8 cellular contexts compared by ENCODE assay signal in the genomic region with DNA sequence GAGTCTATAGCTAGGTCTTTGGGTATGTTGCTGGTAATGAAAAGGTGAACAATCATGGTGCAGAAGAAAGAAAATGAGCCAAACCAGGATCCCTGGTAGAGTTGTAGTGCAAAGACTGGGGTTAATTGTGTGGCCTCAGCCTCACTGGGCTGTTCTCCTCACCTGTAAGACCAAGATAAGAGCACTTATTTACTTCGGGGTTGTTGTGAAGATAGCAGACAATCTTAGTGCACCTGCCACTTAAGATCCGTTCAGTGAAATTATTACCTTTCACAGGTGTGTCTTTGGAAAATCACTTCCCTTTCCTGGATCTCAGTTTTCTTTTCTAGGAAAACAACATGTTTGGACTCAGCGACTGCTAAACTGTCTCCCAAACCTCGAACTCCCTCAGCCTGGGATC. TPM values are rescaled to one million over a fixed set of nuclear protein-coding genes. Genes with fewer than 3 reads are reported as not detected.
DNase-seq lines count a peak whose midpoint lies in the region; TF ChIP-seq lines count a peak whose summit lies in the region.

No MANE protein-coding gene starts in this region.

- H4K20me1 ChIP-seq in OCI-LY3 (ENCODE audit: insufficient read depth, low read length): no peaks in the 10 kb centered on the region

- peaks cover 5% of the 10 kb centered on the region for H3K36me3 Mint-ChIP-seq in progenitor cell of endocrine pancreas (ENCODE audit: insufficient read depth)

- TF ChIP-seq POLR2A in erythroblast (IDR thresholded peaks at IDR 0.05; ENCODE audit: low read length): no peak

- no peaks in the 10 kb centered on the region for H3K27me3 ChIP-seq in OCI-LY3 (ENCODE audit: low read depth, low read length)

- no peaks in the 10 kb centered on the region for H3K36me3 ChIP-seq in ES-I3 (ENCODE audit: insufficient read depth, low read length)
- no peaks in the 10 kb centered on the region for H3K36me3 ChIP-seq in OCI-LY3 (replicated peaks; ENCODE audit: low read depth, low read length)

- peaks cover 24% of the 10 kb centered on the region for H3K4me1 Mint-ChIP-seq in progenitor cell of endocrine pancreas (ENCODE audit: low read depth)

- H3K9me3 Mint-ChIP-seq in progenitor cell of endocrine pancreas (ENCODE audit: low read depth): peaks cover 10% of the 10 kb centered on the region

- no peak for TF ChIP-seq CTCF in OCI-LY3 (IDR thresholded peaks at IDR 0.05; ENCODE audit: low read depth, low read length)
- TF ChIP-seq CTCF in progenitor cell of endocrine pancreas (IDR thresholded peaks at IDR 0.05; ENCODE audit: unreplicated experiment): no peak

- peak overlapping the region; percentile 84 for H3K4me3 ChIP-seq in OCI-LY3 (ENCODE audit: low read length)

- peak overlapping the region; percentile 75 for H3K4me3 Mint-ChIP-seq in progenitor cell of endocrine pancreas (ENCODE audit: low read depth)

- peak overlapping the region; percentile 80 for H2AFZ ChIP-seq in OCI-LY3 (ENCODE audit: low read depth, low read length)

- no peak overlapping the region for H3K27ac ChIP-seq in OCI-LY3 (ENCODE audit: low read length)

- H3K4me1 ChIP-seq in ES-I3 (ENCODE audit: insufficient read depth, low read length) (peaks cover 10% of the 10 kb centered on the region), OCI-LY3 (ENCODE audit: low read length) (peaks cover 24% of the 10 kb centered on the region)

- peak overlapping the region; percentile 57 for H3K9ac ChIP-seq in ES-I3 (ENCODE audit: low read depth, low read length)
- peak overlapping the region; percentile 71 for H3K9ac ChIP-seq in OCI-LY3 (ENCODE audit: low read length)

- H3K79me2 ChIP-seq in OCI-LY3 (ENCODE audit: low read length): no peaks in the 10 kb centered on the region

- peak overlapping the region; percentile 81 for H3K27ac Mint-ChIP-seq in progenitor cell of endocrine pancreas

- no peaks in the 10 kb centered on the region for H3K9me3 ChIP-seq in ES-I3 (ENCODE audit: control insufficient read depth, insufficient read depth, low read length)
- H3K9me3 ChIP-seq in OCI-LY3 (ENCODE audit: insufficient read depth, low read length): no peaks in the 10 kb centered on the region

- H3K27me3 Mint-ChIP-seq in progenitor cell of endocrine pancreas: peaks cover 3% of the 10 kb centered on the region

- DNase-seq in erythroblast (lab: John Stamatoyannopoulos, UW) (peak; percentile 19 to 22), progenitor cell of endocrine pancreas (ENCODE audit: low spot score, unreplicated experiment) (no peak), NCI-H1694 treated with DMSO at 0.1 percent for 48 hours (lab: John Stamatoyannopoulos, UW) (no peak), NCI-H446 (lab: John Stamatoyannopoulos, UW) (no peak), SW480 (ENCODE audit: low spot score) (no peak)
- DNase-seq in stimulated activated CD4-positive, alpha-beta T cell treated with anti-CD3 and anti-CD28 coated beads, Interleukin-15, amount 100 ng/mL, for 24 hours: no peak

- H3K4me2 ChIP-seq in OCI-LY3 (ENCODE audit: low read length): peak overlapping the region; percentile 97

RNA-seq across cellular contexts. Expression of gene FGGY, which starts 1.3 kb away (rescaled TPM):
- total RNA-seq in progenitor cell of endocrine pancreas: 18.0 and 18.2 TPM in 2 replicates

Comparison
In these comparisons a context has a peak if more than half of its experiments do, and no peak if none do; other contexts are left out.
1. DNase-seq: peak in erythroblast (2 of 2); none in progenitor cell of endocrine pancreas (single experiment), stimulated activated CD4-positive, alpha-beta T cell treated with anti-CD3 and anti-CD28 coated beads, Interleukin-15, amount 100 ng/mL, for 24 hours (single experiment), NCI-H1694 treated with DMSO at 0.1 percent for 48 hours (single experiment), NCI-H446 (0 of 2) and SW480 (single experiment).